ENCODE assay signal across 17 cellular contexts in genomic region chr13:31964168-31964567, GRCh38.
DNase-seq lines count a peak whose midpoint lies in the region; ATAC-seq and TF ChIP-seq lines count a peak whose summit lies in the region.
"Had no signal": no experiment of that assay in that cellular context is flagged by ENCODE, and none has a peak within 500 bp of the region (broad histone marks: within the 10 kb centered on the region; RNA-seq: fewer than 3 reads in every experiment).

No MANE protein-coding gene starts in this region.

- no peaks in the 10 kb centered on the region for H3K9me3 ChIP-seq in mesenchymal stem cell (ENCODE audit: control insufficient read depth, low read length)
- H3K9me3 ChIP-seq in Karpas-422 (ENCODE audit: low read length), result no peaks in the 10 kb centered on the region

- no peaks in the 10 kb centered on the region for H3K9me2 ChIP-seq in Karpas-422 (replicated peaks; ENCODE audit: insufficient read depth, low read length)

- no peak overlapping the region for H3K4ac ChIP-seq in mesenchymal stem cell (ENCODE audit: low read depth in 1 of 2, low read length in 2 of 2)

- H3K4me3 ChIP-seq in epithelial cell of esophagus (ENCODE audit: low read length), result no peak overlapping the region
- H3K4me3 ChIP-seq in mesenchymal stem cell (ENCODE audit: insufficient read depth in 1 of 2, low read depth in 1 of 2, low read length in 2 of 2), result no peak overlapping the region
- no peak overlapping the region for H3K4me3 ChIP-seq in Karpas-422 (ENCODE audit: low read length)
- H3K4me3 ChIP-seq: HAP-1 had no signal

- H3K79me1 ChIP-seq in mesenchymal stem cell (replicated peaks; ENCODE audit: low read length, poor library complexity, severe bottlenecking), result no peaks in the 10 kb centered on the region

- H3K4me1 ChIP-seq in foreskin keratinocyte, result peaks cover 18% of the 10 kb centered on the region
- H3K4me1 ChIP-seq in mesenchymal stem cell (ENCODE audit: control insufficient read depth, insufficient read depth, low read depth, low read length), result peaks cover 5% of the 10 kb centered on the region
- no peaks in the 10 kb centered on the region for H3K4me1 ChIP-seq in Karpas-422 (ENCODE audit: low read length)
- H3K4me1 ChIP-seq: HAP-1 had no signal

- H3K27me3 ChIP-seq in foreskin keratinocyte (no peaks in the 10 kb centered on the region), mesenchymal stem cell (ENCODE audit: control insufficient read depth in 1 of 2, insufficient read depth in 1 of 2, low read length in 2 of 2) (no peaks in the 10 kb centered on the region), Karpas-422 (ENCODE audit: low read length) (no peaks in the 10 kb centered on the region)

- no peak overlapping the region for H2BK15ac ChIP-seq in mesenchymal stem cell (ENCODE audit: low read depth, poor library complexity, severe bottlenecking)

- no peak overlapping the region for H4K91ac ChIP-seq in mesenchymal stem cell (ENCODE audit: low read length)

- peak overlapping the region; percentile 65 for H2AK5ac ChIP-seq in mesenchymal stem cell (ENCODE audit: low read length, severe bottlenecking)

- H4K20me1 ChIP-seq in Karpas-422 (ENCODE audit: insufficient read depth, low read depth, low read length), result no peaks in the 10 kb centered on the region

- WGBS in mesenchymal stem cell, result 70% methylated on average over 2 of the region's 2 CpGs

- H3K36me3 ChIP-seq in mesenchymal stem cell (ENCODE audit: control insufficient read depth in 1 of 2, insufficient read depth in 2 of 2, low read depth in 1 of 2, low read length in 2 of 2), result no peaks in the 10 kb centered on the region
- H3K36me3 ChIP-seq in Karpas-422 (ENCODE audit: insufficient read depth, low read length), result no peaks in the 10 kb centered on the region
- H3K36me3 ChIP-seq: HAP-1 had no signal

- no peak overlapping the region for H2BK12ac ChIP-seq in mesenchymal stem cell (ENCODE audit: low read length in 2 of 2)

- ATAC-seq in foreskin keratinocyte, result peak; percentile 46

- no peak overlapping the region for H3K27ac ChIP-seq in foreskin keratinocyte
- no peak overlapping the region for H3K27ac ChIP-seq in mesenchymal stem cell (ENCODE audit: low read length, poor library complexity, severe bottlenecking)
- no peak overlapping the region for H3K27ac ChIP-seq in Karpas-422 (ENCODE audit: low read length)

- H3K4me2 ChIP-seq in mesenchymal stem cell (ENCODE audit: low read length, poor library complexity, severe bottlenecking), result no peak overlapping the region
- no peak overlapping the region for H3K4me2 ChIP-seq in Karpas-422 (ENCODE audit: low read depth, low read length, poor library complexity, severe bottlenecking)

- no peaks in the 10 kb centered on the region for H3K79me2 ChIP-seq in Karpas-422 (ENCODE audit: low read length)

- H2AFZ ChIP-seq in mesenchymal stem cell (ENCODE audit: low read depth, low read length) (no peak overlapping the region), Karpas-422 (ENCODE audit: low read length) (no peak overlapping the region)

- no peak overlapping the region for H3K9ac ChIP-seq in mesenchymal stem cell (ENCODE audit: low read length)
- H3K9ac ChIP-seq in Karpas-422 (ENCODE audit: low read length), result no peak overlapping the region

- no peak overlapping the region for H2BK120ac ChIP-seq in mesenchymal stem cell (ENCODE audit: low read depth, low read length)

- no peak overlapping the region for H3K23ac ChIP-seq in mesenchymal stem cell (ENCODE audit: low read length in 2 of 2)

- no peak overlapping the region for H3K18ac ChIP-seq in mesenchymal stem cell (ENCODE audit: low read depth in 1 of 2, low read length in 2 of 2)

- H2BK5ac ChIP-seq in mesenchymal stem cell (ENCODE audit: low read depth, low read length, poor library complexity, severe bottlenecking), result no peak overlapping the region

- DNase-seq in NCI-H69 (lab: John Stamatoyannopoulos, UW) (peak; percentile 5), epithelial cell of esophagus (ENCODE audit: low read depth) (peak; percentile 57), foreskin keratinocyte (peak in 1 of 2 donors; percentile 39), mesenchymal stem cell (no peak), Karpas-422 (no peak), NCI-H345 (lab: John Stamatoyannopoulos, UW) (no peak), DMS 273 treated with DMSO at 0.1 percent for 48 hours (lab: John Stamatoyannopoulos, UW) (no peak), DMS 273 (lab: John Stamatoyannopoulos, UW; ENCODE audit: unreplicated experiment) (no peak)
- DNase-seq: C1 segment of cervical spinal cord; Calu3; CD4-positive, alpha-beta memory T cell; COR-L47; DMS79; GF-D8; GOT3; HFFc6 had no signal

- no peak overlapping the region for H3K14ac ChIP-seq in mesenchymal stem cell (ENCODE audit: low read length in 2 of 2)

- no peak overlapping the region for H4K8ac ChIP-seq in mesenchymal stem cell (ENCODE audit: low read length)

- TF ChIP-seq CTCF in epithelial cell of esophagus (IDR thresholded peaks at IDR 0.05; ENCODE audit: insufficient read depth, low read depth, low read length, missing control alignments) (no peak), foreskin keratinocyte (conservative IDR thresholded peaks at IDR 0.05) (peak; percentile 16)

Comparison
In these comparisons a context has a peak if more than half of its experiments do, and no peak if none do; other contexts are left out.
1. DNase-seq: peak in NCI-H69 (single experiment) and epithelial cell of esophagus (single experiment); none in mesenchymal stem cell (single experiment), Karpas-422 (single experiment), NCI-H345 (single experiment), DMS 273 treated with DMSO at 0.1 percent for 48 hours (single experiment) and DMS 273 (single experiment).